In the genomic region with DNA sequence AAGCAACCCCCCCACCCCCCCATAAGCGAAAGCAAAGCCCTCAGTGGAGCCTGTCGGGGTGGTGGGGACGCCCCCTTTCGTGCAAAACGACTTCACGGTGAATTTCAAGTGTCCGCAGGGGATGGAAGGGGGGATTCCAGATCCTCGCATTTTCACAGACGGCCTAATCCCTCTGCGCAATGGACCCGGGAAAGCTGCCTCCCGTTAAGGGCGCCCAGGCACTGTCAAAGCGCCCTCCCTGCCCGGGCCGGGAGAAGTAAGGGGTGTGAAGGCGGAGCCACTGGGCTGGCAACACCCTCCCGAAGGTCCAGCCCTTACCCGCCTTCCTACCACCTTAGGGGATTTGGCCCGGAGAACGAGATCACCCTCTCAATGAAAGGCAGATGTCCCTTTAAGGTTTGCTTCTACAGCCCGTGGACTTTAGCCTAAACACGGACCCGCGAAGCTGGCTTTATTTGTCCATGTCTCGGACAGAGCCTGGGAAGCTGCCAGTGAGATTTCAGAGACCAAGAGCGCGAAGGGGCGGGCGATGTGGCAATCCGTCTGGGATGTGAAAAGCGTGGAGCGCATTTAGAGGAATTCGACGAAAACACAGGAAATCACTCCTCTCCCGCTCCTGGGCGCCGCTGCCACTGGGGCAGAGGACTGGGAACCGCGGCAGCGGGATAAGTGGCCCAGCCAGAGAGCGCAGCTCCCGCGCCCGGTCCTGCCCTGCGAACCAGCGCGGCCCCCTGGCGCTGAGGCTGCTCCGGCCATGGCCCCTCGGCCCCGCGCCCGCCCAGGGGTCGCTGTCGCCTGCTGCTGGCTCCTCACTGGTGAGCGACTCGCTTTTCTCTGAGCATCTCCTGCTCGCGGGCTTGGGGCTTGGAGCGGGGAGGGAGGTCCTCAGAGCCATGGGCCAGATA, we compare ENCODE assay signal across 8 cellular contexts. TPM values are rescaled to one million over a fixed set of nuclear protein-coding genes. Genes with fewer than 3 reads are reported as not detected.
DNase-seq lines count a peak whose midpoint lies in the region; ATAC-seq and TF ChIP-seq lines count a peak whose summit lies in the region.

A gene (plus strand): TSS at position 317 of the 905 bp plus-strand sequence. CDS start 438 bp downstream, at position 755.
A gene with protein sequence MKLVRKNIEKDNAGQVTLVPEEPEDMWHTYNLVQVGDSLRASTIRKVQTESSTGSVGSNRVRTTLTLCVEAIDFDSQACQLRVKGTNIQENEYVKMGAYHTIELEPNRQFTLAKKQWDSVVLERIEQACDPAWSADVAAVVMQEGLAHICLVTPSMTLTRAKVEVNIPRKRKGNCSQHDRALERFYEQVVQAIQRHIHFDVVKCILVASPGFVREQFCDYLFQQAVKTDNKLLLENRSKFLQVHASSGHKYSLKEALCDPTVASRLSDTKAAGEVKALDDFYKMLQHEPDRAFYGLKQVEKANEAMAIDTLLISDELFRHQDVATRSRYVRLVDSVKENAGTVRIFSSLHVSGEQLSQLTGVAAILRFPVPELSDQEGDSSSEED (plus strand): TSS at position 317 of the 905 bp plus-strand sequence. CDS start 12,479 bp downstream, outside the sequence.

- 0% methylated on average over 17 of the region's 61 CpGs; no CpG with 5 or more reads in 1 of the 2 donors for WGBS in gastroesophageal sphincter (ENCODE audit: low coverage in 1 of 2), 2 donors
- WGBS in neuronal stem cell (ENCODE audit: extremely low coverage in 2 of 2, insufficient read length in 2 of 2, insufficient replicate concordance in 1 of 2), 2 donors = no CpG with 5 or more reads among the region's 61 CpGs
- 0 to 1% methylated on average over 25 to 60 of the region's 61 CpGs for WGBS in upper lobe of left lung, 2 donors

- H3K36me3 Mint-ChIP-seq in activated naive CD4-positive, alpha-beta T cell treated with anti-CD3 and anti-CD28 coated beads for 36 hours (ENCODE audit: low read depth) = no peaks in the 10 kb centered on the region

- ATAC-seq in GM19035 (IDR thresholded peaks at IDR 0.05; ENCODE audit: unreplicated experiment) (peak; percentile 80), HG03159 (IDR thresholded peaks at IDR 0.05; ENCODE audit: unreplicated experiment) (peak; percentile 71), Panc1 (peak; percentile 97), gastroesophageal sphincter (peak; percentile 87), upper lobe of left lung (ENCODE audit: low FRiP score in 2 of 2) (peak; percentile 90 to 94)

- H2BK15ac ChIP-seq in neuronal stem cell (ENCODE audit: low read length) = no peak within 1 kb of the TSS

- intact Hi-C loops in Panc1 (cut with micrococcal nuclease; ENCODE audit: unreplicated experiment) = loop anchor here (5.0 to 10.0 kb wide), 2 partner anchors 129 to 327 kb away; no protein-coding TSS in a partner anchor
- intact Hi-C loops in activated naive CD4-positive, alpha-beta T cell treated with anti-CD3 and anti-CD28 coated beads for 36 hours (cut with micrococcal nuclease) = loop anchor here (1.0 to 5.0 kb wide), 9 partner anchors 12 to 308 kb away; no protein-coding TSS in a partner anchor

- no TSS peak for BruUV-seq in Panc1 (replicated peaks; lab: Mats Ljungman, UMichigan)

- H4K91ac ChIP-seq in neuronal stem cell (ENCODE audit: low read depth, low read length, poor library complexity) = no peak within 1 kb of the TSS

- H3K4me1 ChIP-seq in Panc1 (ENCODE audit: control insufficient read depth, insufficient read depth, low read length) (peaks cover 5% of the 10 kb centered on the region; the same call in 1 of the 2 replicates), gastroesophageal sphincter (peaks cover 0 to 25% (median 0%) of the 10 kb centered on the region in 3 donors), neuronal stem cell (ENCODE audit: control insufficient read depth in 2 of 2, insufficient read depth in 1 of 2, low read depth in 1 of 2, low read length in 2 of 2) (peaks cover 0 to 5% of the 10 kb centered on the region in 2 donors), upper lobe of left lung (peaks cover 7 to 21% (median 11%) of the 10 kb centered on the region in 4 donors)

- H3K79me1 ChIP-seq in neuronal stem cell (ENCODE audit: low read depth, low read length) = no peaks in the 10 kb centered on the region

- H3K9ac ChIP-seq in neuronal stem cell (ENCODE audit: low read depth, low read length, poor library complexity) = peak within 1 kb of the TSS; percentile 73

- TF ChIP-seq CTCF in Panc1 (IDR thresholded peaks at IDR 0.05) (peak; percentile 45), gastroesophageal sphincter (IDR thresholded peaks at IDR 0.05) (peak in 3 of 4 experiments; percentile 51 to 80 (median 61)), upper lobe of left lung (IDR thresholded peaks at IDR 0.05) (peak; percentile 19 to 75 (median 52))

- peak within 1 kb of the TSS; percentile 20 for H3K23ac ChIP-seq in neuronal stem cell (ENCODE audit: low read depth, low read length, poor library complexity)

- H3K27me3 ChIP-seq in Panc1 (ENCODE audit: control insufficient read depth, insufficient read depth, low read length) (peaks cover 23% of the 10 kb centered on the region), gastroesophageal sphincter (no peaks in the 10 kb centered on the region), neuronal stem cell (ENCODE audit: control insufficient read depth in 3 of 3, insufficient read depth in 3 of 3, low read depth in 1 of 3, low read length in 3 of 3) (peaks cover 0 to 31% (median 0%) of the 10 kb centered on the region in 3 experiments), upper lobe of left lung (no peaks in the 10 kb centered on the region)

- peak within 1 kb of the TSS; percentile 58 to 63 for H3K4me3 ChIP-seq in Panc1 (ENCODE audit: low read depth in 2 of 2, low read length in 2 of 2)
- peak within 1 kb of the TSS; percentile 64 to 77 for H3K4me3 ChIP-seq in gastroesophageal sphincter
- H3K4me3 ChIP-seq in neuronal stem cell (ENCODE audit: low read length in 2 of 2) = peak within 1 kb of the TSS; percentile 44 to 87
- H3K4me3 ChIP-seq in upper lobe of left lung = peak within 1 kb of the TSS; percentile 51 to 81 (median 61)

- peaks cover 4% of the 10 kb centered on the region for H3K27me3 Mint-ChIP-seq in activated naive CD4-positive, alpha-beta T cell treated with anti-CD3 and anti-CD28 coated beads for 36 hours (ENCODE audit: low read depth)

- no peak within 1 kb of the TSS for H3K27ac ChIP-seq in Panc1 (ENCODE audit: low read length)
- H3K27ac ChIP-seq in gastroesophageal sphincter = peak within 1 kb of the TSS; percentile 78 to 96 (median 93)
- H3K27ac ChIP-seq in neuronal stem cell (replicated peaks; ENCODE audit: low read length) = peak within 1 kb of the TSS; percentile 54
- peak within 1 kb of the TSS; percentile 88 to 94 (median 89) for H3K27ac ChIP-seq in upper lobe of left lung

- no peak within 1 kb of the TSS for H2BK12ac ChIP-seq in neuronal stem cell (ENCODE audit: low read length)

- no peaks in the 10 kb centered on the region for H3K9me3 ChIP-seq in Panc1 (ENCODE audit: control insufficient read depth, insufficient read depth, low read depth, low read length)
- H3K9me3 ChIP-seq in gastroesophageal sphincter = no peaks in the 10 kb centered on the region
- no peaks in the 10 kb centered on the region for H3K9me3 ChIP-seq in neuronal stem cell (replicated peaks in 1 of 2; ENCODE audit: control insufficient read depth in 2 of 2, insufficient read depth in 1 of 2, low read depth in 1 of 2, low read length in 2 of 2)
- no peaks in the 10 kb centered on the region for H3K9me3 ChIP-seq in upper lobe of left lung

- no peak within 1 kb of the TSS for H2BK5ac ChIP-seq in neuronal stem cell (ENCODE audit: low read length)

- H3K9me3 Mint-ChIP-seq in activated naive CD4-positive, alpha-beta T cell treated with anti-CD3 and anti-CD28 coated beads for 36 hours = no peaks in the 10 kb centered on the region

- peak within 1 kb of the TSS; percentile 97 for H3K4me2 ChIP-seq in neuronal stem cell (ENCODE audit: insufficient read depth, low read length, poor library complexity, severe bottlenecking)

- no peak within 1 kb of the TSS for H2BK120ac ChIP-seq in neuronal stem cell (ENCODE audit: low read depth, low read length)

- no peak within 1 kb of the TSS for H3K14ac ChIP-seq in neuronal stem cell (ENCODE audit: low read length)

- no peaks in the 10 kb centered on the region; the same call in 1 of the 2 replicates for H3K36me3 ChIP-seq in Panc1 (ENCODE audit: control insufficient read depth, insufficient read depth, low read length)
- H3K36me3 ChIP-seq in gastroesophageal sphincter = no peaks in the 10 kb centered on the region
- H3K36me3 ChIP-seq in neuronal stem cell (replicated peaks in 1 of 2; ENCODE audit: control insufficient read depth in 2 of 2, insufficient read depth in 2 of 2, low read length in 2 of 2) = no peaks in the 10 kb centered on the region
- H3K36me3 ChIP-seq in upper lobe of left lung = no peaks in the 10 kb centered on the region

- H3K4me3 Mint-ChIP-seq in activated naive CD4-positive, alpha-beta T cell treated with anti-CD3 and anti-CD28 coated beads for 36 hours = peak within 1 kb of the TSS; percentile 84

- peak within 1 kb of the TSS; percentile 58 for H3K18ac ChIP-seq in neuronal stem cell (ENCODE audit: low read length)

- TF ChIP-seq POLR2A in gastroesophageal sphincter (IDR thresholded peaks at IDR 0.05) (peak; percentile 52 to 83), upper lobe of left lung (IDR thresholded peaks at IDR 0.05) (peak in 3 of 4 donors; percentile 45 to 61 (median 50))

- TF ChIP-seq EP300 in gastroesophageal sphincter (IDR thresholded peaks at IDR 0.05) = no peak
- TF ChIP-seq EP300 in upper lobe of left lung (IDR thresholded peaks at IDR 0.05) = no peak

- no peak within 1 kb of the TSS for H4K8ac ChIP-seq in neuronal stem cell (ENCODE audit: low read depth, low read length)

- in situ Hi-C loops in Panc1 (cut with HindIII; ENCODE audit: low pct_unique_long_range_greater_than_20kb, low sequenced_read_pairs) = no loop called here

- CTCF ChIA-PET in Panc1 (lab: Charles Lee) = interaction anchor here (0.7 kb wide), 2 partner anchors 11 to 304 kb away, joined by 3 to 8 read pairs; no protein-coding TSS in a partner anchor
- CTCF ChIA-PET in activated naive CD4-positive, alpha-beta T cell treated with anti-CD3 and anti-CD28 coated beads for 36 hours (lab: Charles Lee) = interaction anchor here (0.6 to 2.2 kb wide), 5 partner anchors 11 to 137 kb away, joined by 3 to 11 read pairs (median 7); no protein-coding TSS in a partner anchor

- H2AFZ ChIP-seq in neuronal stem cell (ENCODE audit: low read length) = peak within 1 kb of the TSS; percentile 94

- DNase-seq in C1 segment of cervical spinal cord (lab: John Stamatoyannopoulos, UW) (peak in 10 of 14 donors; percentile 21 to 69 (median 47)), Panc1 (ENCODE audit: low read depth, low spot score) (no peak), neuronal stem cell (ENCODE audit: low spot score) (peak; percentile 59), upper lobe of left lung (peak; percentile 81 to 92)
- peak; percentile 79 for DNase-seq in activated naive CD4-positive, alpha-beta T cell treated with anti-CD3 and anti-CD28 coated beads for 36 hours

- peak within 1 kb of the TSS; percentile 44 for H3K27ac Mint-ChIP-seq in activated naive CD4-positive, alpha-beta T cell treated with anti-CD3 and anti-CD28 coated beads for 36 hours

- H2AK5ac ChIP-seq in neuronal stem cell (ENCODE audit: low read depth, low read length) = no peak within 1 kb of the TSS

- peaks cover 15% of the 10 kb centered on the region for H3K4me1 Mint-ChIP-seq in activated naive CD4-positive, alpha-beta T cell treated with anti-CD3 and anti-CD28 coated beads for 36 hours (ENCODE audit: low read depth)

- no peak within 1 kb of the TSS for H3K4ac ChIP-seq in neuronal stem cell (ENCODE audit: low read length)

- POLR2A ChIA-PET in Panc1 (lab: Charles Lee) = no interaction called here

RNA-seq across cellular contexts. Expression of the first gene that starts in this region (rescaled TPM):
- total RNA-seq in Panc1 (2021; ENCODE audit: unreplicated experiment) = 1.6 TPM
- 0.06 TPM for polyA plus RNA-seq in Panc1 (2012; ENCODE audit: insufficient read length)
- 1 to 10 TPM in 1 of 2 experiments, under 1 TPM in 1; 0.69 to 1.2 TPM for total RNA-seq in activated naive CD4-positive, alpha-beta T cell treated with anti-CD3 and anti-CD28 coated beads for 36 hours
- 100 to 1,000 TPM; 219 to 326 (median 240) TPM for total RNA-seq in gastroesophageal sphincter
- 0.98 TPM for polyA plus RNA-seq in neuronal stem cell (2013, experiment 1 of 2)
- polyA plus RNA-seq in neuronal stem cell (2013, experiment 2 of 2) = 0.76 TPM
- total RNA-seq in upper lobe of left lung = 100 to 1,000 TPM in 1 of 6 donors, 10 to 100 TPM in 5; 19.9 to 134 (median 60.8) TPM

RNA-seq across cellular contexts. Expression of the second gene that starts in this region (rescaled TPM):
- total RNA-seq in Panc1 (2021; ENCODE audit: unreplicated experiment) (12.4 TPM), gastroesophageal sphincter (10 to 100 TPM; 49.4 to 78.0 (median 59.0) TPM), upper lobe of left lung (10 to 100 TPM; 15.0 to 42.3 (median 28.7) TPM)
- polyA plus RNA-seq in Panc1 (2012; ENCODE audit: insufficient read length) = 9.4 TPM
- 10 to 100 TPM; 11.4 to 12.8 TPM for total RNA-seq in activated naive CD4-positive, alpha-beta T cell treated with anti-CD3 and anti-CD28 coated beads for 36 hours
- polyA plus RNA-seq in neuronal stem cell (2013, experiment 1 of 2) = 8.3 TPM
- 8.1 TPM for polyA plus RNA-seq in neuronal stem cell (2013, experiment 2 of 2)
